In the genomic region with DNA sequence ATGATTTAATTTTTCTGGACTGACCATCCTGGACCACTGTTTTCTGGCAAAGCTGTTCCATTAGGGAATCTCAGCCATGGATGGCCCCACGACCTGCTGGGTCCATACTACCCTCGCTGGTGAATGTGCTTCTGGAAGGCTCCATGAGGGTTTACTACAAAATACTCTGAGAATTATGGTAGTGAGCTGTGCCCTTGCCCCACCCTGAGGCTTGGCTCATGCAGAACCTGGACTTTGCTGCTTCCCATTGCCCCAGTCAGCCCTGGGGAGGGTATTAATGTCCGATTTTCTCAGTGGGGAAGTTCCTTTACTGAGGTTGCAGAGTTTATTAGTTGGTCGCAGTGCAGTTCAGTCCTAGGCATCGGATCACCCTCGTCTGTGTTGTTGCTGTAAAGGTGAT, we compare ENCODE assay signal across 21 cellular contexts.
A peak's percentile ranks its signal among the peaks of the same experiment; 100 is the strongest.
DNase-seq lines count a peak whose midpoint lies in the region; ATAC-seq and TF ChIP-seq lines count a peak whose summit lies in the region.
"Had no signal": no experiment of that assay in that cellular context is flagged by ENCODE, and none has a peak within 500 bp of the region (broad histone marks: within the 10 kb centered on the region; RNA-seq: fewer than 3 reads in every experiment).

No MANE protein-coding gene starts in this region.

- H3K27me3 ChIP-seq in H7 (ENCODE audit: control insufficient read depth, insufficient read depth, low read length) (no peaks in the 10 kb centered on the region), foreskin keratinocyte (no peaks in the 10 kb centered on the region), body of pancreas (no peaks in the 10 kb centered on the region)
- H3K27me3 ChIP-seq: BLaER1 had no signal

- no peaks in the 10 kb centered on the region for H3K9me3 ChIP-seq in body of pancreas

- no peaks in the 10 kb centered on the region for H3K36me3 ChIP-seq in H7 (replicated peaks; ENCODE audit: control insufficient read depth, insufficient read depth, low read length)
- H3K36me3 ChIP-seq in body of pancreas (replicated peaks in 1 of 2; ENCODE audit: insufficient read depth in 1 of 2, low read depth in 2 of 2): no peaks in the 10 kb centered on the region
- H3K36me3 ChIP-seq: BLaER1 had no signal

- H3K4me3 ChIP-seq in H7 (ENCODE audit: insufficient read depth, low read depth, low read length): no peak overlapping the region
- no peak overlapping the region for H3K4me3 ChIP-seq in body of pancreas
- H3K4me3 ChIP-seq: BLaER1, GM23248 had no signal

- intact Hi-C loops in body of pancreas (cut with DNase I): no loop called here

- peak overlapping the region; percentile 60 for H3K27ac ChIP-seq in foreskin keratinocyte
- H3K27ac ChIP-seq in body of pancreas: no peak overlapping the region
- H3K27ac ChIP-seq: BLaER1, GM23248, RWPE1 had no signal

- no peak for ATAC-seq in foreskin keratinocyte
- no peak for ATAC-seq in body of pancreas
- ATAC-seq: Panc1 had no signal

- no peak for TF ChIP-seq CTCF in foreskin keratinocyte (conservative IDR thresholded peaks at IDR 0.05)
- TF ChIP-seq CTCF in body of pancreas (IDR thresholded peaks at IDR 0.05): no peak

- TF ChIP-seq POLR2A in body of pancreas (IDR thresholded peaks at IDR 0.05): no peak

- peak; percentile 30 for DNase-seq in activated CD8-positive, alpha-beta memory T cell treated with anti-CD3 and anti-CD28 coated beads, Interleukin-2, amount 50 U/mL, for 48 hours
- DNase-seq in activated CD8-positive, alpha-beta memory T cell treated with anti-CD3 and anti-CD28 coated beads, Interleukin-2, amount 50 U/mL, for 4 hours: no peak
- peak; percentile 7 for DNase-seq in H7
- no peak for DNase-seq in foreskin keratinocyte
- DNase-seq in stimulated activated CD8-positive, alpha-beta memory T cell treated with anti-CD3 and anti-CD28 coated beads, Interleukin-4, amount 100 ng/mL, for 48 hours: peak; percentile 12
- no peak for DNase-seq in NK-92 (lab: John Stamatoyannopoulos, UW; ENCODE audit: unreplicated experiment)
- no peak for DNase-seq in body of pancreas
- no peak for DNase-seq in germinal center (ENCODE audit: low spot score)
- DNase-seq: CD4-positive, CD25-positive, alpha-beta regulatory T cell; GM23248; H9; NCI-H1048; NCI-H1417; NCI-H1694; NCI-H2029 treated with DMSO at 0.1 percent for 48 hours; NCI-H446 treated with DMSO at 0.1 percent for 48 hours; NCI-H526; SHP77 had no signal

- H3K4me1 ChIP-seq in foreskin keratinocyte (peaks cover 3% of the 10 kb centered on the region), body of pancreas (no peaks in the 10 kb centered on the region)

- WGBS in body of pancreas, 2 donors: 56 to 62% methylated on average over 6 of the region's 6 CpGs

Comparison
In these comparisons a context has a peak if more than half of its experiments do, and no peak if none do; other contexts are left out.
1. DNase-seq: peak in activated CD8-positive, alpha-beta memory T cell treated with anti-CD3 and anti-CD28 coated beads, Interleukin-2, amount 50 U/mL, for 48 hours (single experiment), H7 (single experiment) and stimulated activated CD8-positive, alpha-beta memory T cell treated with anti-CD3 and anti-CD28 coated beads, Interleukin-4, amount 100 ng/mL, for 48 hours (single experiment); none in activated CD8-positive, alpha-beta memory T cell treated with anti-CD3 and anti-CD28 coated beads, Interleukin-2, amount 50 U/mL, for 4 hours (single experiment), foreskin keratinocyte (0 of 2), NK-92 (single experiment), body of pancreas (0 of 4) and germinal center (single experiment).